Comparison of ENCODE assay signal across 11 cellular contexts in genomic region chr9:132351404-132352050, GRCh38. TPM values are rescaled to one million over a fixed set of nuclear protein-coding genes. Genes with fewer than 3 reads are reported as not detected.
DNase-seq lines count a peak whose midpoint lies in the region; FAIRE-seq and TF ChIP-seq lines count a peak whose summit lies in the region.
"Had no signal": no experiment of that assay in that cellular context is flagged by ENCODE, and none has a peak within 500 bp of the region (broad histone marks: within the 10 kb centered on the region; RNA-seq: fewer than 3 reads in every experiment).

No MANE protein-coding gene starts in this region.

- H2AFZ ChIP-seq in endothelial cell of umbilical vein (ENCODE audit: low read depth, low read length) = no peak overlapping the region
- H2AFZ ChIP-seq: GM23338, neural progenitor cell, PC-9 had no signal

- peaks cover 41% of the 10 kb centered on the region for H3K79me2 ChIP-seq in endothelial cell of umbilical vein (ENCODE audit: control insufficient read depth, insufficient read depth, low read length)

- intact Hi-C loops in endothelial cell of umbilical vein (cut with micrococcal nuclease) = loop anchor here (5.0 kb wide), 1 partner anchor 56 kb away; the partner anchor contains the start of gene TTF1

- no peaks in the 10 kb centered on the region for H3K27me3 ChIP-seq in Peyer's patch
- no peaks in the 10 kb centered on the region for H3K27me3 ChIP-seq in endothelial cell of umbilical vein (ENCODE audit: control insufficient read depth in 2 of 2, insufficient read depth in 2 of 2, low read length in 2 of 2)
- no peaks in the 10 kb centered on the region for H3K27me3 ChIP-seq in small intestine (ENCODE audit: control insufficient read depth in 2 of 2, insufficient read depth in 2 of 2, low read length in 2 of 2)
- H3K27me3 ChIP-seq: neural progenitor cell had no signal

- CTCF ChIA-PET in HEK293 (lab: Yijun Ruan, JAX) (interaction anchor here (1.0 kb wide), 1 partner anchor 82 kb away, joined by 3 read pairs; no protein-coding TSS in a partner anchor), endothelial cell of umbilical vein (lab: Charles Lee) (interaction anchor here (1.0 to 1.4 kb wide), 2 partner anchors 14 to 21 kb away, joined by 4 to 5 read pairs; no protein-coding TSS in a partner anchor)

- no peak overlapping the region for H3K9ac ChIP-seq in endothelial cell of umbilical vein (replicated peaks; ENCODE audit: extremely low read depth, insufficient read depth, low read length)
- H3K9ac ChIP-seq: neural progenitor cell had no signal

- TF ChIP-seq POLR2A in Peyer's patch (IDR thresholded peaks at IDR 0.05) (no peak), endothelial cell of umbilical vein (IDR thresholded peaks at IDR 0.05; ENCODE audit: low read depth, low read length) (no peak)

- POLR2A ChIA-PET in HEK293 (lab: Yijun Ruan, JAX) (no interaction called here), endothelial cell of umbilical vein (lab: Charles Lee) (no interaction called here)

- H3K36me3 ChIP-seq in HEK293 (ENCODE audit: control insufficient read depth in 2 of 2, insufficient read depth in 1 of 2, low read length in 2 of 2) = peaks cover 33 to 72% of the 10 kb centered on the region in 2 experiments; a peak in 2 of 3 replicates
- H3K36me3 ChIP-seq in Peyer's patch = peaks cover 0 to 53% (median 0%) of the 10 kb centered on the region in 3 donors
- peaks cover 10 to 14% of the 10 kb centered on the region in 2 experiments for H3K36me3 ChIP-seq in endothelial cell of umbilical vein (ENCODE audit: control insufficient read depth in 2 of 2, extremely low read depth in 1 of 2, insufficient read depth in 2 of 2, low read length in 2 of 2)
- H3K36me3 ChIP-seq in small intestine (ENCODE audit: control insufficient read depth in 2 of 2, insufficient read depth in 2 of 2, low read length in 2 of 2) = peaks cover 9 to 10% of the 10 kb centered on the region in 2 donors

- no peak for FAIRE-seq in endothelial cell of umbilical vein (lab: Jason Lieb, UNC)
- FAIRE-seq in small intestine (lab: Jason Lieb, UNC) = no peak

- dilution Hi-C loops in endothelial cell of umbilical vein (cut with MboI; ENCODE audit: extremely low pct_ligation_motif_present, low sequenced_read_pairs) = no loop called here

- H4K20me1 ChIP-seq in endothelial cell of umbilical vein (replicated peaks; ENCODE audit: control insufficient read depth, extremely low read depth, insufficient read depth, low read length) = no peaks in the 10 kb centered on the region

- H3K4me1 ChIP-seq in HEK293 (ENCODE audit: control insufficient read depth, insufficient read depth, low read length) = no peaks in the 10 kb centered on the region
- H3K4me1 ChIP-seq in Peyer's patch = peaks cover 0 to 40% (median 11%) of the 10 kb centered on the region in 4 donors
- peaks cover 33% of the 10 kb centered on the region for H3K4me1 ChIP-seq in endothelial cell of umbilical vein (ENCODE audit: control insufficient read depth, extremely low read depth, insufficient read depth, low read length)
- peaks cover 5 to 17% of the 10 kb centered on the region in 2 donors for H3K4me1 ChIP-seq in small intestine (ENCODE audit: control insufficient read depth in 2 of 2, insufficient read depth in 1 of 2, low read depth in 1 of 2, low read length in 1 of 2)

- 35 to 50% (median 46%) methylated on average over 3 of the region's 3 CpGs for WGBS in small intestine, 3 donors

- peak overlapping the region; percentile 91 for H3K4me2 ChIP-seq in endothelial cell of umbilical vein (ENCODE audit: insufficient read depth, low read length)
- H3K4me2 ChIP-seq: GM23338, neural progenitor cell, PC-9 had no signal

- H3K9me1 ChIP-seq in endothelial cell of umbilical vein (replicated peaks; ENCODE audit: control insufficient read depth, extremely low read depth, insufficient read depth, low read length) = no peaks in the 10 kb centered on the region

- DNase-seq in Peyer's patch = no peak
- DNase-seq in endothelial cell of umbilical vein (ENCODE audit: low read depth, low spot score) = no peak
- peak; percentile 10 for DNase-seq in small intestine
- no peak for DNase-seq in HuH-7 (ENCODE audit: low spot score)
- DNase-seq in inferior parietal cortex (ENCODE audit: extremely low spot score) = no peak
- DNase-seq in RPMI8226 = no peak
- DNase-seq: PC-9 had no signal

- no peak overlapping the region for H3K27ac ChIP-seq in HEK293 (ENCODE audit: extremely low read depth, low read depth, low read length)
- peak overlapping the region; percentile 15 to 99 (median 30) for H3K27ac ChIP-seq in Peyer's patch
- H3K27ac ChIP-seq in endothelial cell of umbilical vein (ENCODE audit: insufficient read depth, low read depth, low read length) = no peak overlapping the region
- peak overlapping the region; percentile 33 to 63 for H3K27ac ChIP-seq in small intestine (ENCODE audit: low read depth in 1 of 2, low read length in 1 of 2)
- H3K27ac ChIP-seq: neural progenitor cell, PC-9 had no signal

- no peak for TF ChIP-seq CTCF in HEK293 (tag by site-specific recombination; IDR thresholded peaks at IDR 0.05)
- no peak for TF ChIP-seq CTCF in Peyer's patch (IDR thresholded peaks at IDR 0.05)
- no peak for TF ChIP-seq CTCF in endothelial cell of umbilical vein (IDR thresholded peaks at IDR 0.05; ENCODE audit: extremely low read depth in 1 of 2, insufficient read depth in 1 of 2, low read depth in 1 of 2, low read length in 2 of 2)

- H3K4me3 ChIP-seq in HEK293 (ENCODE audit: low read depth, low read length) (no peak overlapping the region), Peyer's patch (peak overlapping the region in 2 of 4 donors; percentile 8 to 39), endothelial cell of umbilical vein (replicated peaks in 1 of 3; ENCODE audit: insufficient read depth in 1 of 3, low read depth in 1 of 3, low read length in 3 of 3) (peak overlapping the region; percentile 13 to 60 (median 20)), small intestine (ENCODE audit: low read depth in 1 of 2, low read length in 2 of 2) (no peak overlapping the region)
- H3K4me3 ChIP-seq: GM23338, neural progenitor cell, PC-9 had no signal

- BruUV-seq in endothelial cell of umbilical vein (replicated peaks; lab: Mats Ljungman, UMichigan) = no TSS peak

- H3K9me3 ChIP-seq in HEK293 (ENCODE audit: control insufficient read depth, insufficient read depth, low read depth, low read length) = no peaks in the 10 kb centered on the region
- no peaks in the 10 kb centered on the region for H3K9me3 ChIP-seq in Peyer's patch
- no peaks in the 10 kb centered on the region for H3K9me3 ChIP-seq in endothelial cell of umbilical vein (replicated peaks; ENCODE audit: control insufficient read depth, insufficient read depth, low read length)
- H3K9me3 ChIP-seq in small intestine (ENCODE audit: control insufficient read depth, low read depth) = no peaks in the 10 kb centered on the region

TF ChIP-seq in HEK293, 187 proteins besides CTCF, POLR2A, EP300 and RAD21 (continues in another document):
- 0 out of 2 replicates have a peak, but pooled peaks have one; percentile 23 for TF ChIP-seq KLF10 (tag by site-specific recombination; IDR thresholded peaks at IDR 0.05)

TF ChIP-seq in endothelial cell of umbilical vein, 7 proteins besides CTCF, POLR2A, EP300 and RAD21 (continues in another document):
- TF ChIP-seq MYC (IDR thresholded peaks at IDR 0.05; ENCODE audit: low read depth, low read length) = no peak
- no peak for TF ChIP-seq MAX (IDR thresholded peaks at IDR 0.05; ENCODE audit: insufficient read depth, insufficient read length)
- no peak for TF ChIP-seq EZH2 (IDR thresholded peaks at IDR 0.05; ENCODE audit: borderline replicate concordance, low read depth, low read length, severe bottlenecking)
- TF ChIP-seq FOS (IDR thresholded peaks at IDR 0.05; ENCODE audit: borderline replicate concordance, insufficient read depth, low read length) = no peak
- TF ChIP-seq POLR2AphosphoS5 (IDR thresholded peaks at IDR 0.05; ENCODE audit: insufficient read depth, low read depth, low read length) = no peak

RNA-seq across cellular contexts. Expression of gene SETX, which starts 3.3 kb away (rescaled TPM):
- total RNA-seq in Peyer's patch = 100 to 1,000 TPM in 1 of 4 donors, 10 to 100 TPM in 3; 49.7 to 106 (median 63.0) TPM
- 40.2 and 47.7 TPM in 2 replicates for total RNA-seq in endothelial cell of umbilical vein
- 19.6 and 20.9 TPM in 2 replicates for polyA plus RNA-seq in endothelial cell of umbilical vein
- 14.1 and 17.4 TPM in 2 replicates for polyA plus RNA-seq in endothelial cell of umbilical vein (2011; cell fraction: cytosol; rRNA removed)
- 40.1 and 50.0 TPM in 2 replicates for polyA plus RNA-seq in endothelial cell of umbilical vein (2011; cell fraction: nucleus; rRNA removed)
- polyA plus RNA-seq in endothelial cell of umbilical vein (2012) = 29.0 and 29.8 TPM in 2 replicates
- polyA minus RNA-seq in endothelial cell of umbilical vein = 82.1 and 83.0 TPM in 2 replicates
- polyA minus RNA-seq in endothelial cell of umbilical vein (2011; cell fraction: cytosol; rRNA and poly(A)+ RNA removed) = 39.5 TPM
- 76.3 and 106 TPM in 2 replicates for polyA minus RNA-seq in endothelial cell of umbilical vein (2011; cell fraction: nucleus; rRNA and poly(A)+ RNA removed)
- 10 to 100 TPM; 16.1 to 19.1 (median 16.5) TPM for polyA plus RNA-seq in small intestine

RNA-seq across cellular contexts. Expression of gene TTF1, which starts 55.1 kb away (rescaled TPM):
- 10 to 100 TPM in 2 of 4 donors, 1 to 10 TPM in 2; 8.9 to 26.4 (median 9.9) TPM for total RNA-seq in Peyer's patch
- total RNA-seq in endothelial cell of umbilical vein = 12.0 and 13.8 TPM in 2 replicates
- polyA plus RNA-seq in endothelial cell of umbilical vein = 3.6 and 4.9 TPM in 2 replicates
- 10.0 and 12.4 TPM in 2 replicates for polyA plus RNA-seq in endothelial cell of umbilical vein (2011; cell fraction: cytosol; rRNA removed)
- 5.1 and 9.3 TPM in 2 replicates for polyA plus RNA-seq in endothelial cell of umbilical vein (2011; cell fraction: nucleus; rRNA removed)
- 11.1 and 13.2 TPM in 2 replicates for polyA plus RNA-seq in endothelial cell of umbilical vein (2012)
- polyA minus RNA-seq in endothelial cell of umbilical vein = 1.2 and 3.1 TPM in 2 replicates
- polyA minus RNA-seq in endothelial cell of umbilical vein (2011; cell fraction: cytosol; rRNA and poly(A)+ RNA removed) = 5.8 TPM
- polyA minus RNA-seq in endothelial cell of umbilical vein (2011; cell fraction: nucleus; rRNA and poly(A)+ RNA removed) = 3.9 and 4.0 TPM in 2 replicates
- polyA plus RNA-seq in small intestine = 10 to 100 TPM in 2 of 3 donors, 1 to 10 TPM in 1; 8.4 to 15.0 (median 10.3) TPM

RNA-seq across cellular contexts. Expression of gene CFAP77, which starts 58.5 kb away (rescaled TPM):
- total RNA-seq in Peyer's patch (not detected), endothelial cell of umbilical vein (not detected in 2 replicates)
- polyA plus RNA-seq in endothelial cell of umbilical vein (0.14 TPM in 1 of 2 replicates, not detected in the other), small intestine (not detected)
- 0.07 TPM in 1 of 2 replicates, not detected in the other for polyA plus RNA-seq in endothelial cell of umbilical vein (2011; cell fraction: cytosol; rRNA removed)
- not detected in 2 replicates for polyA plus RNA-seq in endothelial cell of umbilical vein (2011; cell fraction: nucleus; rRNA removed)
- polyA plus RNA-seq in endothelial cell of umbilical vein (2012) = not detected in 2 replicates
- not detected in 2 replicates for polyA minus RNA-seq in endothelial cell of umbilical vein
- polyA minus RNA-seq in endothelial cell of umbilical vein (2011; cell fraction: cytosol; rRNA and poly(A)+ RNA removed) = not detected
- not detected in 2 replicates for polyA minus RNA-seq in endothelial cell of umbilical vein (2011; cell fraction: nucleus; rRNA and poly(A)+ RNA removed)
- total RNA-seq: epithelial cell of proximal tubule, PC-9 had no signal

Comparison
In these comparisons a context has a peak if more than half of its experiments do, and no peak if none do; other contexts are left out.
1. H3K27ac ChIP-seq: peak in Peyer's patch (4 of 4) and small intestine (2 of 2); none in HEK293 (single experiment) and endothelial cell of umbilical vein (single experiment).
2. H3K4me3 ChIP-seq: peak in endothelial cell of umbilical vein (3 of 3); none in HEK293 (single experiment) and small intestine (0 of 2).